14 cellular contexts compared by ENCODE assay signal in the genomic region with DNA sequence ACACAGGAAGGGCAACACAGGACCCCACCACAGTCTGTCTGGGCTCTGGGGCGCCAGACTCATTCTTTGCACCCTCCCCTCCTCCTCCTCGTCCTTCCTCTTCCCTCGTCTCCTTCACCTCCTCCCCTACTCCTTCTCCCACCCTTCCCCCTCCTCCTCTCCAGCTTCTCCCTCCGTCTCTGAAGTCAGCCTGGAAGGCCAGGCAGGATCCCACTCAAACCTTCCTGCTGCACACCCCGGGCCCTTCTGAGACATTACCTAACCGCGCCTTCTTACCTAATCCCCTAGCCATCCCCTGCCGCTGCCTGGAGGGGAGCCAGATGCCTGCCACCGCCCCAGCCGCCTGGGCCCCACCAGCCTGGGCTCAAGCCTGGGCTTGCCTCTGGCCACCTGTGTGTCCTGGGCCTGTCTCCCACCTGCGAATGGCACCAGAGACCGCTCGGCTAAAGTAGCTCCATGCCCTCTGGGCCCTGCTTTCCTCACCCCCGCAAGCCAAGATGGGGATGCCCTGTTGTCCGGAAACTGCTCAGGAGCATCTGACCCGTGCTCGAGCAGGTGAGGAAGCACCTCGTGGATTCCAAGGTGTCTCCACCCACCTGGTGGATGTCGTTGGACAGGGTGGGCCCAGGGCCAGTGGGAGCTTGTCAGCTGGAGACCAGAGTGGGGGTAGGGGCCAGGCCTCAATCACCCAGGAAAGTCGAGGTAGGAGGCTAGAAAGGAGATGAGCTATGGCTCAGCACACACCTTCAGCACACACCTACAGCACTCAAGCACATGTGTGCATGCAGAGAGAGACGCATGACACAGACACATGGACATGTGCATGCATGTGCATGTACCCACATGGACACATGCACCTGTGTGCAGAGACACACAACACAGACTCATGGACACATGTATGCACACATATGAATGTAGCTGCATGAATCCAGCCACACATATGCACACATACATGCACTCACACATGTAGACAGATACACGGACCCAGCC. TPM values are rescaled to one million over a fixed set of nuclear protein-coding genes. Genes with fewer than 3 reads are reported as not detected.
A peak's percentile ranks its signal among the peaks of the same experiment; 100 is the strongest.
DNase-seq lines count a peak whose midpoint lies in the region; TF ChIP-seq lines count a peak whose summit lies in the region.
"Had no signal": no experiment of that assay in that cellular context is flagged by ENCODE, and none has a peak within 500 bp of the region (broad histone marks: within the 10 kb centered on the region; RNA-seq: fewer than 3 reads in every experiment).

No MANE protein-coding gene starts in this region.

- H3K14ac ChIP-seq in trophoblast cell (ENCODE audit: low read length), result peak overlapping the region; percentile 76

- H3K9me3 Mint-ChIP-seq in endodermal cell, result no peaks in the 10 kb centered on the region

- H3K79me1 ChIP-seq in trophoblast cell (ENCODE audit: low read length), result peaks cover 21% of the 10 kb centered on the region

- peaks cover 3% of the 10 kb centered on the region for H3K79me2 ChIP-seq in trophoblast cell (ENCODE audit: control insufficient read depth, insufficient read depth, low read length, poor library complexity)

- peaks cover 15% of the 10 kb centered on the region for H3K4me1 Mint-ChIP-seq in endodermal cell

- H2BK5ac ChIP-seq in trophoblast cell (ENCODE audit: low read depth, low read length, poor library complexity), result peak overlapping the region; percentile 15

- H3K4me1 ChIP-seq in endodermal cell (ENCODE audit: control insufficient read depth, insufficient read depth, low read length), result peaks cover 8% of the 10 kb centered on the region
- H3K4me1 ChIP-seq in trophoblast cell (ENCODE audit: control insufficient read depth in 1 of 2, insufficient read depth in 2 of 2, low read length in 2 of 2), result peaks cover 31 to 46% of the 10 kb centered on the region in 2 experiments
- H3K4me1 ChIP-seq: ascending aorta had no signal

- H3K27me3 ChIP-seq in endodermal cell (ENCODE audit: control insufficient read depth, insufficient read depth, low read length, poor library complexity, severe bottlenecking) (no peaks in the 10 kb centered on the region), trophoblast cell (ENCODE audit: insufficient read depth, low read length) (no peaks in the 10 kb centered on the region)
- H3K27me3 ChIP-seq: ascending aorta, heart right ventricle had no signal

- H4K91ac ChIP-seq in trophoblast cell (ENCODE audit: low read depth, low read length), result peak overlapping the region; percentile 86

- H3K9ac ChIP-seq in endodermal cell (ENCODE audit: extremely low read depth, low read length, poor library complexity, severe bottlenecking), result no peak overlapping the region
- H3K9ac ChIP-seq in trophoblast cell (ENCODE audit: low read length), result no peak overlapping the region

- no peak for TF ChIP-seq CTCF in endodermal cell (conservative IDR thresholded peaks at IDR 0.05)

- H4K12ac ChIP-seq in trophoblast cell (ENCODE audit: low read depth, low read length), result no peak overlapping the region

- no peak overlapping the region for H3K4me3 ChIP-seq in endodermal cell (ENCODE audit: low read length)
- no peak overlapping the region for H3K4me3 ChIP-seq in trophoblast cell (ENCODE audit: low read depth, low read length)
- H3K4me3 ChIP-seq: ascending aorta, heart right ventricle had no signal

- H2AK5ac ChIP-seq in trophoblast cell (ENCODE audit: low read length), result peak overlapping the region; percentile 27

- H3K23ac ChIP-seq in trophoblast cell (ENCODE audit: low read length), result no peak overlapping the region

- H3K36me3 ChIP-seq in endodermal cell (ENCODE audit: control insufficient read depth, insufficient read depth, low read length) (no peaks in the 10 kb centered on the region), trophoblast cell (ENCODE audit: control insufficient read depth in 1 of 2, insufficient read depth in 2 of 2, low read length in 2 of 2) (peaks cover 5 to 9% of the 10 kb centered on the region in 2 experiments)

- H3K27me3 Mint-ChIP-seq in endodermal cell (ENCODE audit: insufficient read depth), result no peaks in the 10 kb centered on the region

- no peak overlapping the region for H3K4me3 Mint-ChIP-seq in endodermal cell

- H2AFZ ChIP-seq in trophoblast cell (ENCODE audit: insufficient read depth, low read length, poor library complexity), result no peak overlapping the region

- H3K9me3 ChIP-seq in endodermal cell (ENCODE audit: control insufficient read depth, low read length), result no peaks in the 10 kb centered on the region
- H3K9me3 ChIP-seq in trophoblast cell (ENCODE audit: insufficient read depth, low read depth, low read length), result peaks cover 6% of the 10 kb centered on the region
- H3K9me3 ChIP-seq: ascending aorta, heart right ventricle had no signal

- DNase-seq in NCI-H1417 (lab: John Stamatoyannopoulos, UW), result peak in 2 of 3 experiments; percentile 62 to 76
- no peak for DNase-seq in NCI-H1417 treated with DMSO at 0.1 percent for 48 hours (lab: John Stamatoyannopoulos, UW)
- DNase-seq in NCI-H2171 (lab: John Stamatoyannopoulos, UW), result peak; percentile 68
- no peak for DNase-seq in endodermal cell
- no peak for DNase-seq in trophoblast cell
- DNase-seq in NCI-H748 (lab: John Stamatoyannopoulos, UW; ENCODE audit: unreplicated experiment), result no peak
- DNase-seq in SW 1271 (lab: John Stamatoyannopoulos, UW), result no peak
- no peak for DNase-seq in cerebellar nuclear complex (lab: John Stamatoyannopoulos, UW)
- DNase-seq: 8988T, activated gamma-delta T cell treated with Interleukin-2 at 50 U/mL for 16 hours, cortex of kidney, heart right ventricle had no signal

- peak overlapping the region; percentile 18 for H3K4ac ChIP-seq in trophoblast cell (ENCODE audit: low read depth, low read length)

- peak overlapping the region; percentile 57 for H4K8ac ChIP-seq in trophoblast cell (ENCODE audit: low read depth, low read length)

- H3K27ac ChIP-seq in endodermal cell (ENCODE audit: low read depth, low read length) (peak overlapping the region; percentile 16), trophoblast cell (ENCODE audit: low read depth, low read length) (peak overlapping the region; percentile 38)
- H3K27ac ChIP-seq: ascending aorta, heart right ventricle had no signal

- peak overlapping the region; percentile 48 for H2BK12ac ChIP-seq in trophoblast cell (ENCODE audit: low read length)

- 85 to 90% methylated on average over 15 to 22 of the region's 22 CpGs for WGBS in endodermal cell (ENCODE audit: insufficient coverage in 1 of 2, insufficient read length in 1 of 2), 2 experiments
- 100% methylated on average over 2 of the region's 22 CpGs for WGBS in trophoblast cell (ENCODE audit: extremely low coverage, insufficient coverage, insufficient read length)

- no peaks in the 10 kb centered on the region for H3K36me3 Mint-ChIP-seq in endodermal cell (ENCODE audit: low read depth)

- no peak overlapping the region for H3K4me2 ChIP-seq in trophoblast cell (ENCODE audit: low read length)

- peak overlapping the region; percentile 67 for H3K18ac ChIP-seq in trophoblast cell (ENCODE audit: low read length)

- H3K27ac Mint-ChIP-seq in endodermal cell, result no peak overlapping the region

- H2BK120ac ChIP-seq in trophoblast cell (ENCODE audit: insufficient read depth, low read length, poor library complexity), result peak overlapping the region; percentile 87

RNA-seq across cellular contexts. Expression of gene WNT9A, which starts 31.9 kb away (rescaled TPM):
- total RNA-seq in endodermal cell, result 1 to 10 TPM; 1.2 to 1.7 TPM
- 4.7 TPM for polyA plus RNA-seq in endodermal cell (2013, experiment 1 of 2)
- polyA plus RNA-seq in endodermal cell (2013, experiment 2 of 2), result 5.5 TPM
- polyA plus RNA-seq in trophoblast cell (2013), result 5.1 and 5.7 TPM in 2 replicates
- total RNA-seq: activated CD8-positive, alpha-beta memory T cell treated with anti-CD3 and anti-CD28 coated beads for 36 hours had no signal

Comparison
In these comparisons a context has a peak if more than half of its experiments do, and no peak if none do; other contexts are left out.
1. DNase-seq: peak in NCI-H1417 (2 of 3) and NCI-H2171 (single experiment); none in NCI-H1417 treated with DMSO at 0.1 percent for 48 hours (single experiment), endodermal cell (single experiment), trophoblast cell (0 of 2), NCI-H748 (single experiment), SW 1271 (0 of 2) and cerebellar nuclear complex (0 of 2).